In the genomic region with DNA sequence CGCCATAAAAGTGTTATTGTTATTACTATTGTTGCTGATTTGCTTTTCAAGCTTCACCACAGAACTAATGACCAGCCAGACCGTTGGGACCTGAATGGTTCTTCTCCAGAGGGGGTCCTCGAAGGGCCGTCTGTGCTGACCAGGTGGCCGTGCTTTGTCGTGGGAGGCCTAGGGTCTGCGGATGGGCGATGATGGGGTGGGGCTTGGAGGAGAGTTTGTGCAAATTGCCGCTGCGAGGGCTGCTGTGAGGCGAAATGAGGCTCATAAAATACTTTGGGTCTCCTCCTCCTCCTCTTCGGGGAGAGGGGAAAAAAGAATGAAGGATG, we compare ENCODE assay signal across 8 cellular contexts. TPM values are rescaled to one million over a fixed set of nuclear protein-coding genes. Genes with fewer than 3 reads are reported as not detected.
DNase-seq lines count a peak whose midpoint lies in the region; ATAC-seq and TF ChIP-seq lines count a peak whose summit lies in the region.

No MANE protein-coding gene starts in this region.

- no peaks in the 10 kb centered on the region for H3K27me3 Mint-ChIP-seq in activated T-helper 17 cell treated with anti-CD3 and anti-CD28 coated beads, Interleukin-2, amount 50 U/mL, for 72 hours
- H3K27me3 Mint-ChIP-seq in type B pancreatic cell: no peaks in the 10 kb centered on the region

- H3K4me1 ChIP-seq in ES-I3 (ENCODE audit: insufficient read depth, low read length) (peaks cover 9% of the 10 kb centered on the region; the same call in 1 of the 2 replicates), left lung (peaks cover 17 to 49% of the 10 kb centered on the region in 2 donors)

- H3K4me3 Mint-ChIP-seq in activated T-helper 17 cell treated with anti-CD3 and anti-CD28 coated beads, Interleukin-2, amount 50 U/mL, for 72 hours: peak overlapping the region; percentile 96
- peak overlapping the region; percentile 100 for H3K4me3 Mint-ChIP-seq in type B pancreatic cell

- H3K27ac Mint-ChIP-seq in activated T-helper 17 cell treated with anti-CD3 and anti-CD28 coated beads, Interleukin-2, amount 50 U/mL, for 72 hours: peak overlapping the region; percentile 97
- peak overlapping the region; percentile 99 for H3K27ac Mint-ChIP-seq in type B pancreatic cell

- H3K4me3 ChIP-seq in left lung: peak overlapping the region; percentile 73 to 74

- peaks cover 36% of the 10 kb centered on the region for H3K4me1 Mint-ChIP-seq in activated T-helper 17 cell treated with anti-CD3 and anti-CD28 coated beads, Interleukin-2, amount 50 U/mL, for 72 hours
- peaks cover 42% of the 10 kb centered on the region for H3K4me1 Mint-ChIP-seq in type B pancreatic cell (ENCODE audit: unreplicated experiment)

- H3K9ac ChIP-seq in ES-I3 (ENCODE audit: low read depth, low read length): peak overlapping the region; percentile 79

- peak; percentile 11 for ATAC-seq in HG03045 (IDR thresholded peaks at IDR 0.05; ENCODE audit: unreplicated experiment)
- ATAC-seq in activated T-helper 17 cell treated with anti-CD3 and anti-CD28 coated beads, Interleukin-2, amount 50 U/mL, for 72 hours (replicated peaks): no peak
- ATAC-seq in left lung: no peak

- no peak for TF ChIP-seq CTCF in left lung (IDR thresholded peaks at IDR 0.05)
- TF ChIP-seq CTCF in type B pancreatic cell (conservative IDR thresholded peaks at IDR 0.05): no peak
- no peak for TF ChIP-seq CTCF in GM20000 (IDR thresholded peaks at IDR 0.05; ENCODE audit: extremely low read depth, missing control alignments)

- H3K36me3 Mint-ChIP-seq in activated T-helper 17 cell treated with anti-CD3 and anti-CD28 coated beads, Interleukin-2, amount 50 U/mL, for 72 hours (ENCODE audit: low read depth): peaks cover 46% of the 10 kb centered on the region
- H3K36me3 Mint-ChIP-seq in type B pancreatic cell: peaks cover 11% of the 10 kb centered on the region

- H3K27ac ChIP-seq in left lung: peak overlapping the region; percentile 78 to 87

- H3K9me3 ChIP-seq in ES-I3 (ENCODE audit: control insufficient read depth, insufficient read depth, low read length): no peaks in the 10 kb centered on the region
- H3K9me3 ChIP-seq in left lung: no peaks in the 10 kb centered on the region

- intact Hi-C loops in left lung (cut with DNase I): no loop called here

- H3K36me3 ChIP-seq in ES-I3 (ENCODE audit: insufficient read depth, low read length) (peaks cover 20% of the 10 kb centered on the region), left lung (peaks cover 0 to 28% of the 10 kb centered on the region in 2 donors)

- no peaks in the 10 kb centered on the region for H3K9me3 Mint-ChIP-seq in activated T-helper 17 cell treated with anti-CD3 and anti-CD28 coated beads, Interleukin-2, amount 50 U/mL, for 72 hours
- H3K9me3 Mint-ChIP-seq in type B pancreatic cell: no peaks in the 10 kb centered on the region

- H3K27me3 ChIP-seq in left lung: no peaks in the 10 kb centered on the region

- no peak for DNase-seq in left lung
- no peak for DNase-seq in type B pancreatic cell (ENCODE audit: extremely low spot score, unreplicated experiment)
- no peak for DNase-seq in GM20000 (ENCODE audit: low spot score)
- DNase-seq in DMS53 (lab: John Stamatoyannopoulos, UW): no peak
- no peak for DNase-seq in cerebellum (ENCODE audit: low spot score)

RNA-seq across cellular contexts. Expression of gene DAXX, which starts 0.8 kb away (rescaled TPM):
- 10 to 100 TPM; 62.2 to 77.3 TPM for total RNA-seq in activated T-helper 17 cell treated with anti-CD3 and anti-CD28 coated beads, Interleukin-2, amount 50 U/mL, for 72 hours
- total RNA-seq in left lung (10 to 100 TPM; 33.6 to 42.0 TPM), type B pancreatic cell (ENCODE audit: low replicate concordance) (43.6 and 47.0 TPM in 2 replicates), cerebellum (15.1 TPM)

RNA-seq across cellular contexts. Expression of gene ZBTB22, which starts 6.0 kb away (rescaled TPM):
- 10 to 100 TPM in 1 of 2 donors, 1 to 10 TPM in 1; 6.9 to 20.0 TPM for total RNA-seq in activated T-helper 17 cell treated with anti-CD3 and anti-CD28 coated beads, Interleukin-2, amount 50 U/mL, for 72 hours
- total RNA-seq in left lung: 10 to 100 TPM; 17.3 to 22.6 TPM
- total RNA-seq in type B pancreatic cell (ENCODE audit: low replicate concordance): 21.1 and 22.2 TPM in 2 replicates
- 17.7 TPM for total RNA-seq in cerebellum

RNA-seq across cellular contexts. Expression of gene TAPBP, which starts 9.7 kb away (rescaled TPM):
- total RNA-seq in activated T-helper 17 cell treated with anti-CD3 and anti-CD28 coated beads, Interleukin-2, amount 50 U/mL, for 72 hours: 100 to 1,000 TPM; 176 to 194 TPM
- total RNA-seq in left lung (100 to 1,000 TPM; 227 to 243 TPM), type B pancreatic cell (ENCODE audit: low replicate concordance) (71.4 and 93.5 TPM in 2 replicates), cerebellum (22.0 TPM)

RNA-seq across cellular contexts. Expression of gene RGL2, which starts 24.8 kb away (rescaled TPM):
- total RNA-seq in activated T-helper 17 cell treated with anti-CD3 and anti-CD28 coated beads, Interleukin-2, amount 50 U/mL, for 72 hours: 10 to 100 TPM; 37.7 to 73.4 TPM
- total RNA-seq in left lung (10 to 100 TPM; 83.3 to 94.6 TPM), type B pancreatic cell (ENCODE audit: low replicate concordance) (128 and 176 TPM in 2 replicates), cerebellum (25.3 TPM)

RNA-seq across cellular contexts. Expression of gene PFDN6, which starts 34.2 kb away (rescaled TPM):
- total RNA-seq in activated T-helper 17 cell treated with anti-CD3 and anti-CD28 coated beads, Interleukin-2, amount 50 U/mL, for 72 hours: 10 to 100 TPM; 57.9 to 81.2 TPM
- total RNA-seq in left lung (10 to 100 TPM; 37.7 to 43.0 TPM), type B pancreatic cell (ENCODE audit: low replicate concordance) (52.9 and 54.5 TPM in 2 replicates), cerebellum (17.1 TPM)
